ENCODE assay signal across 16 cellular contexts in genomic region chr3:1214928-1215327, GRCh38.
DNase-seq lines count a peak whose midpoint lies in the region; ATAC-seq and TF ChIP-seq lines count a peak whose summit lies in the region.
"Had no signal": no experiment of that assay in that cellular context is flagged by ENCODE, and none has a peak within 500 bp of the region (broad histone marks: within the 10 kb centered on the region; RNA-seq: fewer than 3 reads in every experiment).

No MANE protein-coding gene starts in this region.

- WGBS in smooth muscle cell (ENCODE audit: low lambda C conversion rate), result 37% methylated on average over 3 of the region's 3 CpGs
- 56 to 59% methylated on average over 3 of the region's 3 CpGs for WGBS in aorta, 2 donors

- intact Hi-C loops in aorta (cut with DNase I), result no loop called here

- H3K27me3 ChIP-seq in smooth muscle cell (ENCODE audit: low read depth) (no peaks in the 10 kb centered on the region), aorta (ENCODE audit: control insufficient read depth in 1 of 2, insufficient read depth in 2 of 2, low read length in 1 of 2) (no peaks in the 10 kb centered on the region)
- H3K27me3 ChIP-seq: BLaER1 had no signal

- peak overlapping the region; percentile 1 for H3K9ac ChIP-seq in smooth muscle cell (ENCODE audit: low read depth)
- H3K9ac ChIP-seq: BLaER1 had no signal

- peak overlapping the region; percentile 77 for H3K4me2 ChIP-seq in smooth muscle cell
- H3K4me2 ChIP-seq: BLaER1 had no signal

- no peaks in the 10 kb centered on the region for H3K36me3 ChIP-seq in smooth muscle cell (ENCODE audit: low read depth)
- H3K36me3 ChIP-seq in aorta (ENCODE audit: control insufficient read depth in 1 of 2, insufficient read depth in 2 of 2, low read length in 1 of 2), result no peaks in the 10 kb centered on the region
- H3K36me3 ChIP-seq: BLaER1 had no signal

- H2AFZ ChIP-seq in smooth muscle cell (ENCODE audit: low read depth), result peak overlapping the region; percentile 9

- H3K27ac ChIP-seq in smooth muscle cell (ENCODE audit: low read depth) (peak overlapping the region; percentile 29), aorta (ENCODE audit: low read depth in 1 of 2, low read length in 2 of 2) (no peak overlapping the region)
- H3K27ac ChIP-seq: 22Rv1, BLaER1 had no signal

- H3K4me3 ChIP-seq in astrocyte of the spinal cord (ENCODE audit: low read depth, low read length) (no peak overlapping the region), smooth muscle cell (no peak overlapping the region), aorta (ENCODE audit: low read length in 2 of 2) (no peak overlapping the region)
- H3K4me3 ChIP-seq: BLaER1 had no signal

- H3F3A ChIP-seq in smooth muscle cell (ENCODE audit: low read depth), result no peaks in the 10 kb centered on the region

- no peak for TF ChIP-seq CTCF in astrocyte of the spinal cord (IDR thresholded peaks at IDR 0.05; ENCODE audit: low read depth, low read length)
- no peak for TF ChIP-seq CTCF in smooth muscle cell (IDR thresholded peaks at IDR 0.05; ENCODE audit: borderline replicate concordance, insufficient read depth, poor library complexity, severe bottlenecking)

- no peaks in the 10 kb centered on the region for H3K79me2 ChIP-seq in smooth muscle cell (ENCODE audit: low read depth)

- DNase-seq in NCI-H82 (lab: John Stamatoyannopoulos, UW) (peak; percentile 0), NCI-H82 treated with DMSO at 0.1 percent for 48 hours (lab: John Stamatoyannopoulos, UW; ENCODE audit: unreplicated experiment) (no peak), astrocyte of the spinal cord (ENCODE audit: low read depth, low spot score) (peak; percentile 7), iris pigment epithelial cell (ENCODE audit: low read depth) (peak; percentile 33), smooth muscle cell (lab: John Stamatoyannopoulos, UW; ENCODE audit: unreplicated experiment) (no peak), aorta (no peak), C1 segment of cervical spinal cord (lab: John Stamatoyannopoulos, UW) (no peak), NCI-H510A (lab: John Stamatoyannopoulos, UW) (no peak)
- DNase-seq: DMS79 treated with DMSO at 0.1 percent for 48 hours, HCEC 1CT, KBM-7, NCI-H1436 treated with DMSO at 0.1 percent for 48 hours, NCI-H2029 treated with DMSO at 0.1 percent for 48 hours, SIG-M5 had no signal

- H3K9me3 ChIP-seq in smooth muscle cell (replicated peaks; ENCODE audit: low read depth) (no peaks in the 10 kb centered on the region), aorta (ENCODE audit: control insufficient read depth, low read length) (no peaks in the 10 kb centered on the region)
- H3K9me3 ChIP-seq: BLaER1 had no signal

- no peak for ATAC-seq in aorta (ENCODE audit: low FRiP score)

- in situ Hi-C loops in astrocyte of the spinal cord (cut with HindIII; ENCODE audit: low sequenced_read_pairs), result no loop called here

- no peaks in the 10 kb centered on the region for H4K20me1 ChIP-seq in smooth muscle cell (ENCODE audit: low read depth)
- H4K20me1 ChIP-seq: BLaER1 had no signal

- H3K4me1 ChIP-seq in smooth muscle cell (ENCODE audit: low read depth) (no peaks in the 10 kb centered on the region), aorta (ENCODE audit: control insufficient read depth in 1 of 2, insufficient read depth in 2 of 2, low read length in 2 of 2) (no peaks in the 10 kb centered on the region)
- H3K4me1 ChIP-seq: BLaER1 had no signal

Comparison
In these comparisons a context has a peak if more than half of its experiments do, and no peak if none do; other contexts are left out.
1. DNase-seq: peak in NCI-H82 (single experiment), astrocyte of the spinal cord (single experiment) and iris pigment epithelial cell (single experiment); none in NCI-H82 treated with DMSO at 0.1 percent for 48 hours (single experiment), smooth muscle cell (single experiment), aorta (0 of 2), C1 segment of cervical spinal cord (0 of 14) and NCI-H510A (single experiment).